ENCODE assay signal across 7 cellular contexts in the genomic region with DNA sequence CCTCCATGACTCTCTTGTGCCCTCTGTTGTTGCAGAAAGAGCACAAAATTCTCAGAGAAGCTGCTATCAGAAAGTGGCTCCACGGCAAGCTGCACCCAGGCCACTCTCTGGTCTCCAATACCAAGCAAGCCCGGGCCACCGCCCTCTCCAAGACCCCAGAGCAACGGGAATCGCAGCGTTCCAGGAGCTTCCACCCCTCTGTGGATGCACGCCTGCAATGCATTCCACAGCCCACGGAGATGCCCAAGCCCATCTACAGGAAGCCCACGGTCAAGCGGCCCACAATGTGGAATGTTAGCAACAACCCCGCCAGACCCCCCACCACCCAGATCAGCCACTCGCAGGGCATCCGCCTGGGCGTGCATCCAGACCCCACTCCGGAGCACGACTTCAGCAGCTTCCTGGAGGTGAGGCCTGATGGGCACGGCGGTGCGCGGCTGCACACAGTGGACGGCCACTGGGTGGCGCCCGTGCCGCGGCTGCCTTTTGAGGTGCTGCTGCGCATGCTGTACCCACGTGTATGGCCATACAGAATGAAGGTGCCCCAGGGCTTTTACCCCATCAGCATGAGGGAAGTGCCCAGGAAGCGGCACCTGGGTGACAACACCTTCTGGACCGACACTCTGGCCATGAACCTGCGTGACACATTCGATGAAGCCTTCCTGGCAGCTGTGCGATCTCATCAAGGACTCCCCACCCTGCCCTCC. TPM values are rescaled to one million over a fixed set of nuclear protein-coding genes. Genes with fewer than 3 reads are reported as not detected.
A peak's percentile ranks its signal among the peaks of the same experiment; 100 is the strongest.
DNase-seq lines count a peak whose midpoint lies in the region; ATAC-seq and TF ChIP-seq lines count a peak whose summit lies in the region.

No MANE protein-coding gene starts in this region.

- H3K4me3 ChIP-seq in RWPE2 (ENCODE audit: severe bottlenecking) = no peak overlapping the region

- peak; percentile 62 for TF ChIP-seq CTCF in RWPE2 (IDR thresholded peaks at IDR 0.05; ENCODE audit: poor library complexity, severe bottlenecking)

- ATAC-seq in GM18520 (IDR thresholded peaks at IDR 0.05; ENCODE audit: unreplicated experiment) = peak; percentile 68
- peak; percentile 97 for ATAC-seq in HG02884 (IDR thresholded peaks at IDR 0.05; ENCODE audit: unreplicated experiment)
- peak; percentile 67; the same call in 1 of the 3 replicates for ATAC-seq in RWPE2 (ENCODE audit: low read depth)
- peak; percentile 70 for ATAC-seq in left ventricle myocardium superior

- H3K9me3 ChIP-seq in RWPE2 (ENCODE audit: severe bottlenecking) = no peaks in the 10 kb centered on the region

- no peaks in the 10 kb centered on the region for H3K4me1 ChIP-seq in RWPE2 (ENCODE audit: insufficient read depth, poor library complexity, severe bottlenecking)

- H3K36me3 ChIP-seq in RWPE2 (ENCODE audit: low read depth) = peaks cover 24% of the 10 kb centered on the region

- H3K27ac ChIP-seq in RWPE2 (ENCODE audit: poor library complexity, severe bottlenecking) = no peak overlapping the region

- DNase-seq in RWPE2 (ENCODE audit: low spot score) (no peak), left ventricle myocardium superior (peak; percentile 79), NCI-H345 (lab: John Stamatoyannopoulos, UW) (no peak)
- DNase-seq in activated naive CD4-positive, alpha-beta T cell (lab: John Stamatoyannopoulos, UW) = peak; percentile 42 to 81 (median 62)
- peak; percentile 67 to 75 (median 74) for DNase-seq in stimulated activated CD4-positive, alpha-beta T cell treated with anti-CD3 and anti-CD28 coated beads, Interleukin-12 subunit alpha, Interleukin-12 subunit beta, amount 100 ng/mL, for 48 hours (ENCODE audit: low read depth in 2 of 3, low spot score in 1 of 3)

- no peaks in the 10 kb centered on the region for H3K27me3 ChIP-seq in RWPE2 (ENCODE audit: insufficient read depth, poor library complexity, severe bottlenecking)

- intact Hi-C loops in left ventricle myocardium superior (cut with micrococcal nuclease) = no loop called here

RNA-seq across cellular contexts. Expression of a gene that starts 6.3 kb away (rescaled TPM):
- total RNA-seq in left ventricle myocardium superior = 0.92 TPM

RNA-seq across cellular contexts. Expression of a gene that starts 9.9 kb away (rescaled TPM):
- 50.4 TPM for total RNA-seq in left ventricle myocardium superior

RNA-seq across cellular contexts. Expression of a gene that starts 49.0 kb away (rescaled TPM):
- not detected for total RNA-seq in left ventricle myocardium superior

Comparison
In these comparisons a context has a peak if more than half of its experiments do, and no peak if none do; other contexts are left out.
1. DNase-seq: peak in activated naive CD4-positive, alpha-beta T cell (4 of 4), left ventricle myocardium superior (single experiment) and stimulated activated CD4-positive, alpha-beta T cell treated with anti-CD3 and anti-CD28 coated beads, Interleukin-12 subunit alpha, Interleukin-12 subunit beta, amount 100 ng/mL, for 48 hours (3 of 3); none in RWPE2 (single experiment) and NCI-H345 (single experiment).
2. Peak in every context shown above with its lines, with median percentiles within 50 percentile points of each other: ATAC-seq.